17 cellular contexts compared by ENCODE assay signal in the genomic region with DNA sequence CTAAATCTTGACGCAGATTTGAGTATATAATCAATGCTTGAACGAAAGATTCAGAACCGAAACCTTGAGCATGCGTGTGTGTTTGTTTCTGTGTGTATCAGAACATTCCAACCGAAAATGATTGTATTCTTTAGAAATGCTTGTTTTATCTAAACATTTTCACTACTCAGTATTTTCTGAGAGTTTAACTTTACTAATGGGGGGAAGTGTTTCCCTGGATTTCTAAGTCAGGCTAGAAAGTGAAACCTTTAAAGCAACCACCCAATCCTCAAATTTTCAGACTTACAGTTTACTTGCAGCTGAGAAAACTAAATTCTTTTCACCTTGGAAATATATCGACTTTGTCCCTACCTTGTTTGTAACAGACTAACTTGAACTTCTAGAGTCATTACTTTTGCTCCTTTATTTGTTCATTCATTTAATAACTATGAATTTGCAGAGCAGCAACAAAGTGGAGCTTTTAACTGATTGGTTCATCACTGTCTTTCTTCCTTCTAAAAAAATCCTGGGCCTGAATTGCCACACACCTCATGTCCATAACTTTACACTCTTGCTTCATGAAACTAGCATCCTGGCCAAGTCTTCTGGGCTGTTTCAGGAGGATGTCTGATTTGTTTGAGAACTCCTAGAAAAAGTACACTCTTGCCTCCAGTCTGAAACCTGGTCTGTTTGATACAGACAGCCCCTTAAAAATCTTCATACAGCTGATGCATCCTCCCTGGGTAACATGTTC.
DNase-seq lines count a peak whose midpoint lies in the region; ATAC-seq, FAIRE-seq and TF ChIP-seq lines count a peak whose summit lies in the region.
"Had no signal": no experiment of that assay in that cellular context is flagged by ENCODE, and none has a peak within 500 bp of the region (broad histone marks: within the 10 kb centered on the region; RNA-seq: fewer than 3 reads in every experiment).

No MANE protein-coding gene starts in this region.

- no peak overlapping the region for H2AK5ac ChIP-seq in H1 (ENCODE audit: low read depth, low read length)

- DNase-seq in H1 (ENCODE audit: low read depth in 1 of 2, low spot score in 2 of 2) (no peak), iris pigment epithelial cell (ENCODE audit: low read depth) (peak; percentile 51), amygdala (lab: John Stamatoyannopoulos, UW) (no peak)
- DNase-seq in stimulated activated naive CD4-positive, alpha-beta T cell treated with Interleukin-2 at 50 U/mL for 16 hours (lab: John Stamatoyannopoulos, UW), result no peak
- DNase-seq in activated CD4-positive, alpha-beta T cell treated with anti-CD3 and anti-CD28 coated beads, Interleukin-2, amount 10 ng/mL, durations not matched to agents 7 days and 5 days, result no peak
- DNase-seq: DMS53, NCI-H146, NCI-H345, NCI-H526 treated with DMSO at 0.1 percent for 48 hours, OCI-M1, SJCRH30 had no signal

- no peak overlapping the region for H2AFZ ChIP-seq in H1 (ENCODE audit: low read length)

- H3K9ac ChIP-seq in HUES48 (ENCODE audit: low read depth, low read length) (no peak overlapping the region), H1 (replicated peaks in 1 of 4; ENCODE audit: extremely low read depth in 1 of 4, low read depth in 3 of 4, low read length in 3 of 4) (no peak overlapping the region)

- no peak overlapping the region for H3K14ac ChIP-seq in H1 (ENCODE audit: insufficient read length)

- H3K23ac ChIP-seq in H1 (ENCODE audit: insufficient read length), result no peak overlapping the region

- H2BK15ac ChIP-seq in H1 (ENCODE audit: low read length), result no peak overlapping the region

- no peak for ATAC-seq in GM19351 (IDR thresholded peaks at IDR 0.05; ENCODE audit: unreplicated experiment)
- ATAC-seq: GM12878, K562 had no signal

- H3K4me2 ChIP-seq in H1 (ENCODE audit: insufficient read depth in 1 of 2, low read depth in 2 of 2, low read length in 2 of 2), result no peak overlapping the region

- H3K56ac ChIP-seq in H1 (replicated peaks; ENCODE audit: insufficient read length, low read depth, low read length), result no peak overlapping the region

- H3K27me3 Mint-ChIP-seq in activated CD4-positive, alpha-beta T cell treated with anti-CD3 and anti-CD28 coated beads, Interleukin-2, amount 10 ng/mL, durations not matched to agents 7 days and 5 days, result no peaks in the 10 kb centered on the region

- no peak overlapping the region for H2BK5ac ChIP-seq in H1 (ENCODE audit: low read depth, low read length)

- no peak overlapping the region for H3K4ac ChIP-seq in H1 (replicated peaks; ENCODE audit: insufficient read length, low read depth, low read length)

- no peaks in the 10 kb centered on the region for H3K9me3 Mint-ChIP-seq in activated CD4-positive, alpha-beta T cell treated with anti-CD3 and anti-CD28 coated beads, Interleukin-2, amount 10 ng/mL, durations not matched to agents 7 days and 5 days

- no peak overlapping the region for H2BK12ac ChIP-seq in H1 (ENCODE audit: low read depth, low read length)

- no peak for TF ChIP-seq EP300 in H1 (IDR thresholded peaks at IDR 0.05; ENCODE audit: borderline replicate concordance in 1 of 2, low read depth in 2 of 2, low read length in 2 of 2)

- no peak overlapping the region for H2BK20ac ChIP-seq in H1 (ENCODE audit: low read length)

- TF ChIP-seq POLR2A in H1 (IDR thresholded peaks at IDR 0.05; ENCODE audit: control extremely low read depth in 1 of 2, low read depth in 2 of 2, low read length in 2 of 2), result no peak

- H3K27me3 ChIP-seq in HUES48 (ENCODE audit: control insufficient read depth, insufficient read depth, low read length) (no peaks in the 10 kb centered on the region), H1 (replicated peaks in 1 of 4; ENCODE audit: control insufficient read depth in 3 of 4, extremely low read depth in 1 of 4, insufficient read depth in 3 of 4, low read length in 3 of 4) (no peaks in the 10 kb centered on the region)
- H3K27me3 ChIP-seq: SJCRH30 had no signal

- H3K18ac ChIP-seq in H1 (ENCODE audit: extremely low read depth, low read length), result no peak overlapping the region

- H3K4me3 ChIP-seq in HUES48 (ENCODE audit: low read depth, low read length) (no peak overlapping the region), H1 (ENCODE audit: extremely low read depth in 1 of 4, insufficient read depth in 2 of 4, low read depth in 3 of 4, low read length in 4 of 4) (no peak overlapping the region)
- H3K4me3 ChIP-seq: GM12878, K562, SJCRH30 had no signal

- H3K23me2 ChIP-seq in H1 (ENCODE audit: low read depth, low read length), result no peaks in the 10 kb centered on the region

- no peak for TF ChIP-seq CTCF in H1 (IDR thresholded peaks at IDR 0.05; ENCODE audit: control extremely low read depth in 1 of 3, insufficient read depth in 1 of 3, low read depth in 1 of 3, low read length in 3 of 3)

- CTCF ChIA-PET in H1 (lab: Charles Lee; ENCODE audit: partially characterized antibody), result interaction anchor here (0.7 to 1.9 kb wide), 3 partner anchors 10 to 14 kb away, joined by 3 to 13 read pairs (median 4); no protein-coding TSS in a partner anchor
- CTCF ChIA-PET in activated CD4-positive, alpha-beta T cell treated with anti-CD3 and anti-CD28 coated beads, Interleukin-2, amount 10 ng/mL, durations not matched to agents 7 days and 5 days (lab: Charles Lee), result interaction anchor here (1.4 kb wide), 1 partner anchor 11 kb away, joined by 3 read pairs; no protein-coding TSS in a partner anchor

- H3K36me3 ChIP-seq in HUES48 (ENCODE audit: control insufficient read depth, insufficient read depth, low read length) (peaks cover 20% of the 10 kb centered on the region), H1 (ENCODE audit: control insufficient read depth in 2 of 4, insufficient read depth in 4 of 4, low read length in 3 of 4) (peaks cover 0 to 16% (median 8%) of the 10 kb centered on the region in 4 experiments; a peak in 4 of 8 replicates)

- H3K4me1 ChIP-seq in HUES48 (ENCODE audit: control insufficient read depth, insufficient read depth, low read length), result peaks cover 28% of the 10 kb centered on the region
- H3K4me1 ChIP-seq in H1 (replicated peaks in 1 of 4; ENCODE audit: control insufficient read depth in 3 of 4, insufficient read depth in 4 of 4, low read length in 3 of 4), result peaks cover 0 to 5% (median 2%) of the 10 kb centered on the region in 4 experiments; a peak in 4 of 7 replicates
- H3K4me1 ChIP-seq: SJCRH30 had no signal

- H3K79me1 ChIP-seq in H1 (ENCODE audit: low read depth, low read length), result no peaks in the 10 kb centered on the region

- no peak overlapping the region for H4K8ac ChIP-seq in H1 (ENCODE audit: extremely low read depth, insufficient read depth, low read length)

- WGBS in H1 (ENCODE audit: extremely low coverage in 1 of 2, insufficient coverage in 1 of 2, insufficient read length in 1 of 2, insufficient replicate concordance in 2 of 2, low coverage in 1 of 2, low lambda C conversion rate in 2 of 2, missing lambda C conversion rate in 1 of 2), 2 experiments, result 85% methylated on average over 6 of the region's 6 CpGs; no CpG with 5 or more reads in 1 of the 2 experiments

- H4K91ac ChIP-seq in H1 (replicated peaks; ENCODE audit: insufficient read length, low read length), result no peak overlapping the region

- peak; percentile 52 for FAIRE-seq in H1 (lab: Jason Lieb, UNC)
- FAIRE-seq: GM12878, GM18507, K562 had no signal

- H3K79me2 ChIP-seq in H1 (ENCODE audit: control insufficient read depth in 1 of 2, insufficient read depth in 2 of 2, low read length in 2 of 2), result no peaks in the 10 kb centered on the region

- peak overlapping the region; percentile 1 for H3K27ac ChIP-seq in HUES48 (ENCODE audit: low read depth, low read length)
- H3K27ac ChIP-seq in H1 (ENCODE audit: low read depth, low read length), result no peak overlapping the region
- H3K27ac ChIP-seq: RWPE1, SJCRH30 had no signal

- no peak overlapping the region for H3K27ac Mint-ChIP-seq in activated CD4-positive, alpha-beta T cell treated with anti-CD3 and anti-CD28 coated beads, Interleukin-2, amount 10 ng/mL, durations not matched to agents 7 days and 5 days

- H4K20me1 ChIP-seq in H1 (replicated peaks in 1 of 2; ENCODE audit: control insufficient read depth in 1 of 2, insufficient read depth in 2 of 2, low read length in 2 of 2), result no peaks in the 10 kb centered on the region

- H3K4me3 Mint-ChIP-seq in activated CD4-positive, alpha-beta T cell treated with anti-CD3 and anti-CD28 coated beads, Interleukin-2, amount 10 ng/mL, durations not matched to agents 7 days and 5 days, result no peak overlapping the region

- no peak for TF ChIP-seq RAD21 in H1 (IDR thresholded peaks at IDR 0.05 in 1 of 2, conservative IDR thresholded peaks at IDR 0.05 in 1 of 2; ENCODE audit: low read depth in 2 of 2, low read length in 2 of 2)

- H3K9me3 ChIP-seq in HUES48 (ENCODE audit: control insufficient read depth, insufficient read depth, low read length) (no peaks in the 10 kb centered on the region), H1 (ENCODE audit: insufficient read depth in 2 of 2, low read depth in 1 of 2, low read length in 1 of 2) (no peaks in the 10 kb centered on the region)
- H3K9me3 ChIP-seq: SJCRH30 had no signal

- no peaks in the 10 kb centered on the region for H3K4me1 Mint-ChIP-seq in activated CD4-positive, alpha-beta T cell treated with anti-CD3 and anti-CD28 coated beads, Interleukin-2, amount 10 ng/mL, durations not matched to agents 7 days and 5 days

- POLR2A ChIA-PET in H1 (lab: Charles Lee; ENCODE audit: partially characterized antibody), result interaction anchor here (0.7 to 2.7 kb wide), 3 partner anchors 8 to 35 kb away, joined by 3 to 8 read pairs (median 4); no protein-coding TSS in a partner anchor
- POLR2A ChIA-PET in activated CD4-positive, alpha-beta T cell treated with anti-CD3 and anti-CD28 coated beads, Interleukin-2, amount 10 ng/mL, durations not matched to agents 7 days and 5 days (lab: Charles Lee), result no interaction called here

- no peaks in the 10 kb centered on the region for H3K36me3 Mint-ChIP-seq in activated CD4-positive, alpha-beta T cell treated with anti-CD3 and anti-CD28 coated beads, Interleukin-2, amount 10 ng/mL, durations not matched to agents 7 days and 5 days (ENCODE audit: low read depth)

- H4K5ac ChIP-seq in H1 (ENCODE audit: insufficient read length, low read depth, low read length), result no peak overlapping the region

- no peak overlapping the region for H2BK120ac ChIP-seq in H1 (replicated peaks; ENCODE audit: low read depth, low read length)

TF ChIP-seq in H1, 55 proteins besides CTCF, POLR2A, EP300 and RAD21 (continues in another document):
- TF ChIP-seq SP4 (IDR thresholded peaks at IDR 0.05; ENCODE audit: low read length), result no peak
- no peak for TF ChIP-seq FOSL1 (IDR thresholded peaks at IDR 0.05; ENCODE audit: insufficient read depth, low read depth, low read length)
- TF ChIP-seq EGR1 (IDR thresholded peaks at IDR 0.05; ENCODE audit: borderline replicate concordance, low read depth, low read length), result no peak
- no peak for TF ChIP-seq PHF8 (conservative IDR thresholded peaks at IDR 0.05; ENCODE audit: low read depth, low read length)
- TF ChIP-seq SP2 (IDR thresholded peaks at IDR 0.05; ENCODE audit: low read length), result no peak
- TF ChIP-seq CBX5 (IDR thresholded peaks at IDR 0.05; ENCODE audit: low read depth, low read length), result no peak
- TF ChIP-seq RBBP5 (IDR thresholded peaks at IDR 0.05; ENCODE audit: borderline replicate concordance, low read depth, low read length), result no peak
- TF ChIP-seq KDM1A (IDR thresholded peaks at IDR 0.05; ENCODE audit: borderline replicate concordance, low read length), result no peak
- TF ChIP-seq GTF2F1 (IDR thresholded peaks at IDR 0.05; ENCODE audit: borderline replicate concordance, low read depth, low read length), result no peak
